In genomic region chr5:147453901-147454814, GRCh38 we compare ENCODE assay signal across 8 cellular contexts. TPM values are rescaled to one million over a fixed set of nuclear protein-coding genes. Genes with fewer than 3 reads are reported as not detected.
DNase-seq lines count a peak whose midpoint lies in the region; ATAC-seq lines count a peak whose summit lies in the region.

No MANE protein-coding gene starts in this region.

- H3K27ac ChIP-seq in epithelial cell of prostate, result no peak overlapping the region

- peak; percentile 85 for ATAC-seq in GM21360 (IDR thresholded peaks at IDR 0.05; ENCODE audit: unreplicated experiment)

- DNase-seq in COLO668 (lab: John Stamatoyannopoulos, UW; ENCODE audit: unreplicated experiment) (peak; percentile 84), HS-5 (ENCODE audit: low read depth) (peak; percentile 61), NOMO-1 (lab: John Stamatoyannopoulos, UW; ENCODE audit: unreplicated experiment in 2 of 2) (peak; percentile 58 to 60), activated T-cell treated with anti-CD3 and anti-CD28 coated beads for 4 hours (peak; percentile 52), epithelial cell of prostate (ENCODE audit: low read depth, low spot score) (peak; percentile 8), mucosa of gallbladder (ENCODE audit: low spot score) (peak; percentile 80)
- peak; percentile 20 to 40 for DNase-seq in stimulated activated CD8-positive, alpha-beta memory T cell treated with anti-CD3 and anti-CD28 coated beads, Interleukin-4, amount 100 ng/mL, for 1 hour (ENCODE audit: low read depth in 2 of 2, low spot score in 1 of 2)

RNA-seq across cellular contexts. Expression of gene DPYSL3, which starts 55.7 kb away (rescaled TPM):
- total RNA-seq in mucosa of gallbladder, result 94.6 TPM

Comparison
In these comparisons a context has a peak if more than half of its experiments do, and no peak if none do; other contexts are left out.
1. DNase-seq: peak in every context shown above with its lines; median percentile 84 in COLO668; 80 in mucosa of gallbladder; 61 in HS-5; 59 in NOMO-1; 52 in activated T-cell treated with anti-CD3 and anti-CD28 coated beads for 4 hours; 30 in stimulated activated CD8-positive, alpha-beta memory T cell treated with anti-CD3 and anti-CD28 coated beads, Interleukin-4, amount 100 ng/mL, for 1 hour; 8 in epithelial cell of prostate.